Comparison of ENCODE assay signal across 11 cellular contexts in genomic region chr14:73717247-73717646, GRCh38. TPM values are rescaled to one million over a fixed set of nuclear protein-coding genes. Genes with fewer than 3 reads are reported as not detected.
DNase-seq lines count a peak whose midpoint lies in the region; ATAC-seq and TF ChIP-seq lines count a peak whose summit lies in the region.
"Had no signal": no experiment of that assay in that cellular context is flagged by ENCODE, and none has a peak within 500 bp of the region (broad histone marks: within the 10 kb centered on the region; RNA-seq: fewer than 3 reads in every experiment).

No MANE protein-coding gene starts in this region.

- no peak overlapping the region for H2AFZ ChIP-seq in neural progenitor cell (replicated peaks)

- peaks cover 12% of the 10 kb centered on the region for H3K27me3 Mint-ChIP-seq in neural progenitor cell (ENCODE audit: insufficient read depth, low read depth)

- peaks cover 12% of the 10 kb centered on the region for H3K36me3 Mint-ChIP-seq in neural progenitor cell

- H3K4me1 ChIP-seq in neural progenitor cell: peaks cover 45% of the 10 kb centered on the region

- DNase-seq in COR-L47 (lab: John Stamatoyannopoulos, UW): peak; percentile 7
- no peak for DNase-seq in coronary artery (ENCODE audit: low spot score)
- no peak for DNase-seq in neural progenitor cell (ENCODE audit: low spot score)
- no peak for DNase-seq in AML-193 (lab: John Stamatoyannopoulos, UW)
- DNase-seq in dedifferentiated amniotic fluid mesenchymal stem cell (ENCODE audit: extremely low spot score): no peak
- DNase-seq: activated CD8-positive, alpha-beta T cell treated with anti-CD3 and anti-CD28 coated beads, Interleukin-2, amount 10 ng/mL, durations not matched to agents 7 days and 5 days; KBM-7; NCI-H510A treated with DMSO at 0.1 percent for 48 hours had no signal

- H3K27ac ChIP-seq in coronary artery: peak overlapping the region; percentile 29 to 77
- H3K27ac ChIP-seq in neural progenitor cell: no peak overlapping the region

- no peaks in the 10 kb centered on the region for H3K9me3 ChIP-seq in neural progenitor cell (ENCODE audit: low read depth)

- H3K4me3 Mint-ChIP-seq in neural progenitor cell: peak overlapping the region; percentile 80
- H3K4me3 Mint-ChIP-seq: activated CD8-positive, alpha-beta T cell treated with anti-CD3 and anti-CD28 coated beads, Interleukin-2, amount 10 ng/mL, durations not matched to agents 7 days and 5 days had no signal

- H3K27ac Mint-ChIP-seq in neural progenitor cell: no peak overlapping the region
- H3K27ac Mint-ChIP-seq: activated CD8-positive, alpha-beta T cell treated with anti-CD3 and anti-CD28 coated beads, Interleukin-2, amount 10 ng/mL, durations not matched to agents 7 days and 5 days had no signal

- peaks cover 11% of the 10 kb centered on the region for H3K27me3 ChIP-seq in neural progenitor cell

- H3K4me2 ChIP-seq in neural progenitor cell: peak overlapping the region; percentile 100

- no peaks in the 10 kb centered on the region for H3K9me3 Mint-ChIP-seq in neural progenitor cell

- H3K4me1 Mint-ChIP-seq in neural progenitor cell: peaks cover 58% of the 10 kb centered on the region

- peaks cover 35% of the 10 kb centered on the region for H3K79me2 ChIP-seq in neural progenitor cell (ENCODE audit: low read depth)

- H3F3A ChIP-seq in neural progenitor cell (ENCODE audit: low read depth): peaks cover 32% of the 10 kb centered on the region

- TF ChIP-seq RAD21 in Ishikawa (IDR thresholded peaks at IDR 0.05; ENCODE audit: low read depth): no peak

- no peak overlapping the region for H3K9ac ChIP-seq in neural progenitor cell

- no peak for ATAC-seq in HG02759 (IDR thresholded peaks at IDR 0.05; ENCODE audit: unreplicated experiment)
- no peak for ATAC-seq in GM21529 (IDR thresholded peaks at IDR 0.05; ENCODE audit: unreplicated experiment)
- ATAC-seq: activated CD8-positive, alpha-beta T cell treated with anti-CD3 and anti-CD28 coated beads, Interleukin-2, amount 10 ng/mL, durations not matched to agents 7 days and 5 days had no signal

- no peaks in the 10 kb centered on the region for H3K36me3 ChIP-seq in neural progenitor cell

- H4K20me1 ChIP-seq in neural progenitor cell (ENCODE audit: low read depth): peaks cover 41% of the 10 kb centered on the region

- no peak for TF ChIP-seq EP300 in Ishikawa (IDR thresholded peaks at IDR 0.05; ENCODE audit: borderline replicate concordance)

- no peak overlapping the region for H3K4me3 ChIP-seq in coronary artery
- peak overlapping the region; percentile 95 for H3K4me3 ChIP-seq in neural progenitor cell

- TF ChIP-seq CTCF in coronary artery (IDR thresholded peaks at IDR 0.05) (no peak), neural progenitor cell (IDR thresholded peaks at IDR 0.05) (no peak)

TF ChIP-seq in Ishikawa, 13 proteins besides CTCF, POLR2A, EP300 and RAD21:
- TF ChIP-seq NFIC (IDR thresholded peaks at IDR 0.05): peak; percentile 65
- TF ChIP-seq, protein P1, sequence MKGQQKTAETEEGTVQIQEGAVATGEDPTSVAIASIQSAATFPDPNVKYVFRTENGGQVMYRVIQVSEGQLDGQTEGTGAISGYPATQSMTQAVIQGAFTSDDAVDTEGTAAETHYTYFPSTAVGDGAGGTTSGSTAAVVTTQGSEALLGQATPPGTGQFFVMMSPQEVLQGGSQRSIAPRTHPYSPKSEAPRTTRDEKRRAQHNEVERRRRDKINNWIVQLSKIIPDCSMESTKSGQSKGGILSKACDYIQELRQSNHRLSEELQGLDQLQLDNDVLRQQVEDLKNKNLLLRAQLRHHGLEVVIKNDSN (IDR thresholded peaks at IDR 0.05): no peak

RNA-seq across cellular contexts. Expression of gene PNMA1, which starts 3.1 kb away (rescaled TPM):
- total RNA-seq in neural progenitor cell (ENCODE audit: low replicate concordance): 25.9 and 37.3 TPM in 2 replicates
